1 cellular context compared by ENCODE assay signal in the genomic region with DNA sequence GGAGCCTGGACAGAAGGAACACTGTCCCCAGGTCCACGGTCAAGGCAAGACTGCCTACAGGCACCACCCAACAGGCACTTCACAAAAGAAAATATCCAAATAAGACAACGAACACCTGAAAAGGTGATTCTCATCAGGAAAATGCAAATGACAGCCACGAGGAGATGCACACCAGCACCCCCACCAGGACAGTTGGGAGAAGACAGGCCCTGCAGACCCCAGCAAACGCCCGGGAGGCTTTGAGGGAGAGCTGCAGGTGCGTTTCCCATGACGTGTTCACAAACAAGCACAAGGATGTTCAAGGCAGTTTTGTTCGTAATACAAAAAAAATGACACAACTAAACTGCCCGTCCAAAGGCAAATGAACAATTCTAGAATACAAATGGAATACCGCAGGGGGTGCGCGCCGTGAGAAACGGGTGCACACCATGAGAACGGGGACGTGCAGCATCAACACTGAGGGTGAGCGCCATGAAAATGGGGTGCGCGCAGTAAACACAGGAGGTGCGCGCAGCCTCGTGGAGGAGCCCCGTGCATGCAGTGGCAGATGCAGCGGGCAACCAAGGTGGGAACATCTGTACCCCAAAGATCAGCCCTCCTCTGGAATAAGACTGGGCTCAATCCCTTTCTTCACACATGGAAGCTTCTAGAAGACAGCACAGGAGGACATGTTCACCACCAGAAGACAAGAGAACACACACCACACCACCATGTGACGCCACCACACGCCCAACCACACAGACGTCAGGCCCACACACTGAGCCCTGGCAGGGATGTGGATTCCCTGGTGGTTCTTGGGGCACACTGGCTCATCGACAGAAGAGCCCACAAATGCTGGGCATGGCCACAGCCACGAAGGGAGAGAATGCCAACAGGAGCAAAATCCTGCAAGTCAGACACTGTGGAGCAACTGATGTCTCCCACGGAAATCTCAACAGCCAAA.
TF ChIP-seq lines count a peak whose summit lies in the region.

No MANE protein-coding gene starts in this region.

TF ChIP-seq in GM23338, 12 proteins besides CTCF, POLR2A, EP300 and RAD21 (continued from another document):
- no peak for TF ChIP-seq ZNF462 (CRISPR knock-in tag; IDR thresholded peaks at IDR 0.05)
- TF ChIP-seq JUNB (IDR thresholded peaks at IDR 0.05; ENCODE audit: unreplicated experiment) = no peak
- TF ChIP-seq, protein P1, sequence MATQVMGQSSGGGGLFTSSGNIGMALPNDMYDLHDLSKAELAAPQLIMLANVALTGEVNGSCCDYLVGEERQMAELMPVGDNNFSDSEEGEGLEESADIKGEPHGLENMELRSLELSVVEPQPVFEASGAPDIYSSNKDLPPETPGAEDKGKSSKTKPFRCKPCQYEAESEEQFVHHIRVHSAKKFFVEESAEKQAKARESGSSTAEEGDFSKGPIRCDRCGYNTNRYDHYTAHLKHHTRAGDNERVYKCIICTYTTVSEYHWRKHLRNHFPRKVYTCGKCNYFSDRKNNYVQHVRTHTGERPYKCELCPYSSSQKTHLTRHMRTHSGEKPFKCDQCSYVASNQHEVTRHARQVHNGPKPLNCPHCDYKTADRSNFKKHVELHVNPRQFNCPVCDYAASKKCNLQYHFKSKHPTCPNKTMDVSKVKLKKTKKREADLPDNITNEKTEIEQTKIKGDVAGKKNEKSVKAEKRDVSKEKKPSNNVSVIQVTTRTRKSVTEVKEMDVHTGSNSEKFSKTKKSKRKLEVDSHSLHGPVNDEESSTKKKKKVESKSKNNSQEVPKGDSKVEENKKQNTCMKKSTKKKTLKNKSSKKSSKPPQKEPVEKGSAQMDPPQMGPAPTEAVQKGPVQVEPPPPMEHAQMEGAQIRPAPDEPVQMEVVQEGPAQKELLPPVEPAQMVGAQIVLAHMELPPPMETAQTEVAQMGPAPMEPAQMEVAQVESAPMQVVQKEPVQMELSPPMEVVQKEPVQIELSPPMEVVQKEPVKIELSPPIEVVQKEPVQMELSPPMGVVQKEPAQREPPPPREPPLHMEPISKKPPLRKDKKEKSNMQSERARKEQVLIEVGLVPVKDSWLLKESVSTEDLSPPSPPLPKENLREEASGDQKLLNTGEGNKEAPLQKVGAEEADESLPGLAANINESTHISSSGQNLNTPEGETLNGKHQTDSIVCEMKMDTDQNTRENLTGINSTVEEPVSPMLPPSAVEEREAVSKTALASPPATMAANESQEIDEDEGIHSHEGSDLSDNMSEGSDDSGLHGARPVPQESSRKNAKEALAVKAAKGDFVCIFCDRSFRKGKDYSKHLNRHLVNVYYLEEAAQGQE (IDR thresholded peaks at IDR 0.05; ENCODE audit: unreplicated experiment) = no peak
- no peak for TF ChIP-seq CREB1 (CRISPR knock-in tag; IDR thresholded peaks at IDR 0.05; ENCODE audit: low read depth)
- TF ChIP-seq POLR2AphosphoS5 (IDR thresholded peaks at IDR 0.05; ENCODE audit: low read depth) = no peak
- TF ChIP-seq EZH2phosphoT487 (IDR thresholded peaks at IDR 0.05; ENCODE audit: unreplicated experiment) = no peak
- no peak for TF ChIP-seq EZH2 (IDR thresholded peaks at IDR 0.05; ENCODE audit: low read depth, unreplicated experiment)
- no peak for TF ChIP-seq ZNF114 (CRISPR knock-in tag; IDR thresholded peaks at IDR 0.05)
- no peak for TF ChIP-seq NANOG (IDR thresholded peaks at IDR 0.05; ENCODE audit: borderline replicate concordance)
- no peak for TF ChIP-seq ETS1 (IDR thresholded peaks at IDR 0.05)
- TF ChIP-seq STAT1 (IDR thresholded peaks at IDR 0.05; ENCODE audit: unreplicated experiment) = no peak
